ENCODE assay signal across 13 cellular contexts in the genomic region with DNA sequence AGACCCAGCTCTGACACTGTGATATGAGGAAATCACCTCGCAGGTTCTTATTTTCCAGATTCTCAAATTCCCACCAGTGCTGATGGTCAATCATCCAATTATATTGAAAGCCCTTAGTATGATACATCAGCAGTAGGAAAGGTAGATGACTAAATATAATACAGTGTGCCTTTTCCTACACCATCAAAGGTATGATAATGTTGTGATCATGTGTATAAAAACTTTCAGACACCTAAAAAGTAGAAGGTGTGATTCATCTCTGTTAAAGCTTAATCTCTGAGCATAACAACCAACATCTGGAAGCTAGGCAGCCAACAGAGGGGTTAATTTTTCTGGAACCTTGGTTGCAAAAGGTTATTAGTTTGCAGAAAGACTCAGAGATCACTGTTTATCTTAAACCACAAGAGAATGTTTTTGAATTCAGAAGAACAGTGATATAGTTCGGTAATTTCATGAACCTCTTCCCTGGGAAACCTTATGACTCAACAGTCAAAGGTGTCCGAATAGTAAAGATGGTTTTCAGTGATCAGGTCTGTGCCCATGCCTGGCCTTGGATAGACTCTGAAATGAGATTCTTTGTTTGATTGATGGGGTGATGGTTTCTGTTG.
A peak's percentile ranks its signal among the peaks of the same experiment; 100 is the strongest.
DNase-seq lines count a peak whose midpoint lies in the region; TF ChIP-seq lines count a peak whose summit lies in the region.
"Had no signal": no experiment of that assay in that cellular context is flagged by ENCODE, and none has a peak within 500 bp of the region (broad histone marks: within the 10 kb centered on the region; RNA-seq: fewer than 3 reads in every experiment).

No MANE protein-coding gene starts in this region.

- peaks cover 91% of the 10 kb centered on the region for H3K4me1 Mint-ChIP-seq in activated naive CD4-positive, alpha-beta T cell treated with anti-CD3 and anti-CD28 coated beads for 36 hours (ENCODE audit: low read depth)

- no peaks in the 10 kb centered on the region for H3K9me2 ChIP-seq in PC-9 (ENCODE audit: insufficient read depth)

- H3K36me3 ChIP-seq in PC-9 (ENCODE audit: low read depth) (peaks cover 7% of the 10 kb centered on the region; the same call in 1 of the 2 replicates), fibroblast of lung (ENCODE audit: control insufficient read depth, insufficient read depth, low read length) (no peaks in the 10 kb centered on the region), tibial artery (no peaks in the 10 kb centered on the region)

- H3K4me3 Mint-ChIP-seq in activated naive CD4-positive, alpha-beta T cell treated with anti-CD3 and anti-CD28 coated beads for 36 hours, result no peak overlapping the region
- H3K4me3 Mint-ChIP-seq: central memory CD8-positive, alpha-beta T cell had no signal

- TF ChIP-seq CTCF in PC-9 (conservative IDR thresholded peaks at IDR 0.05) (no peak), fibroblast of lung (conservative IDR thresholded peaks at IDR 0.05 in 1 of 2, IDR thresholded peaks at IDR 0.05 in 1 of 2; ENCODE audit: low read depth in 1 of 2, low read length in 2 of 2) (no peak), tibial artery (IDR thresholded peaks at IDR 0.05) (no peak)

- H3K4me3 ChIP-seq in PC-9, result no peak overlapping the region
- no peak overlapping the region for H3K4me3 ChIP-seq in fibroblast of lung (replicated peaks in 1 of 4; ENCODE audit: control extremely low read depth in 1 of 4, insufficient read depth in 1 of 4, low read depth in 3 of 4, low read length in 4 of 4)
- H3K4me3 ChIP-seq in tibial artery, result no peak overlapping the region

- H3K4me1 ChIP-seq in PC-9 (replicated peaks; ENCODE audit: insufficient read depth) (peaks cover 13% of the 10 kb centered on the region), fibroblast of lung (ENCODE audit: control insufficient read depth, extremely low read depth, insufficient read depth, low read length) (no peaks in the 10 kb centered on the region), tibial artery (peaks cover 0 to 97% (median 51%) of the 10 kb centered on the region in 4 donors)

- H3K79me2 ChIP-seq in PC-9 (ENCODE audit: low read depth), result peaks cover 14% of the 10 kb centered on the region
- H3K79me2 ChIP-seq in fibroblast of lung (ENCODE audit: control insufficient read depth, insufficient read depth, low read length), result no peaks in the 10 kb centered on the region

- H3K27ac Mint-ChIP-seq in activated naive CD4-positive, alpha-beta T cell treated with anti-CD3 and anti-CD28 coated beads for 36 hours, result peak overlapping the region; percentile 85

- H3F3A ChIP-seq in PC-9 (ENCODE audit: insufficient read depth, low read depth), result peaks cover 12% of the 10 kb centered on the region; the same call in 1 of the 2 replicates

- H4K20me1 ChIP-seq in PC-9 (ENCODE audit: insufficient read depth), result 0 out of 2 replicates have a peak, but pooled peaks cover 3% of the 10 kb centered on the region
- no peaks in the 10 kb centered on the region for H4K20me1 ChIP-seq in fibroblast of lung (ENCODE audit: control insufficient read depth, extremely low read depth, insufficient read depth, low read length)

- H3K27ac ChIP-seq in PC-9, result peak overlapping the region; percentile 54
- no peak overlapping the region for H3K27ac ChIP-seq in fibroblast of lung (ENCODE audit: insufficient read depth, low read length)
- peak overlapping the region; percentile 28 to 81 for H3K27ac ChIP-seq in tibial artery
- H3K27ac ChIP-seq: KMS-11 had no signal

- peaks cover 4% of the 10 kb centered on the region; the same call in 1 of the 2 replicates for H3K9me3 ChIP-seq in PC-9 (ENCODE audit: insufficient read depth, low read depth)
- H3K9me3 ChIP-seq in fibroblast of lung (ENCODE audit: control insufficient read depth, insufficient read depth, low read depth, low read length), result no peaks in the 10 kb centered on the region
- no peaks in the 10 kb centered on the region for H3K9me3 ChIP-seq in tibial artery

- intact Hi-C loops in activated naive CD4-positive, alpha-beta T cell treated with anti-CD3 and anti-CD28 coated beads for 36 hours (cut with micrococcal nuclease), result loop anchor here (1.0 to 5.0 kb wide), 5 partner anchors 8 to 1160 kb away; a partner anchor contains a TSS
- intact Hi-C loops in PC-9 (cut with micrococcal nuclease; ENCODE audit: unreplicated experiment) (no loop called here), tibial artery (cut with DNase I; ENCODE audit: low total_unique reads) (no loop called here)

- H3K27me3 Mint-ChIP-seq in activated naive CD4-positive, alpha-beta T cell treated with anti-CD3 and anti-CD28 coated beads for 36 hours (ENCODE audit: low read depth), result no peaks in the 10 kb centered on the region
- H3K27me3 Mint-ChIP-seq: central memory CD8-positive, alpha-beta T cell had no signal

- peak; percentile 45 for DNase-seq in activated naive CD4-positive, alpha-beta T cell treated with anti-CD3 and anti-CD28 coated beads for 36 hours
- DNase-seq in activated naive CD4-positive, alpha-beta T cell (lab: John Stamatoyannopoulos, UW), result no peak
- peak in 1 of 2 experiments; percentile 61 for DNase-seq in PC-9
- DNase-seq in fibroblast of lung (ENCODE audit: low read depth in 2 of 2), result peak; percentile 14 to 80
- DNase-seq in tibial artery, result no peak
- no peak for DNase-seq in NCI-H2107 treated with DMSO at 0.1 percent for 48 hours (lab: John Stamatoyannopoulos, UW; ENCODE audit: unreplicated experiment)
- no peak for DNase-seq in activated gamma-delta T cell treated with Interleukin-2 at 50 U/mL for 16 hours
- no peak for DNase-seq in AG20443 (ENCODE audit: low spot score)
- DNase-seq: activated CD8-positive, alpha-beta memory T cell treated with anti-CD3 and anti-CD28 coated beads, Interleukin-2, amount 50 U/mL, for 48 hours; NCI-H2081 treated with DMSO at 0.1 percent for 48 hours; occipital lobe had no signal

- POLR2A ChIA-PET in PC-9 (lab: Charles Lee; ENCODE audit: unreplicated experiment), result no interaction called here

- H3K27me3 ChIP-seq in PC-9 (ENCODE audit: insufficient read depth, low read depth) (no peaks in the 10 kb centered on the region), fibroblast of lung (ENCODE audit: control insufficient read depth, insufficient read depth, low read length) (no peaks in the 10 kb centered on the region), tibial artery (no peaks in the 10 kb centered on the region)

- CTCF ChIA-PET in activated naive CD4-positive, alpha-beta T cell treated with anti-CD3 and anti-CD28 coated beads for 36 hours (lab: Charles Lee), result interaction anchor here (0.7 to 1.8 kb wide), 6 partner anchors 8 to 261 kb away, joined by 3 to 5 read pairs (median 4); no protein-coding TSS in a partner anchor
- CTCF ChIA-PET in PC-9 (lab: Charles Lee), result no interaction called here

- peaks cover 18% of the 10 kb centered on the region for H3K36me3 Mint-ChIP-seq in activated naive CD4-positive, alpha-beta T cell treated with anti-CD3 and anti-CD28 coated beads for 36 hours (ENCODE audit: low read depth)

- H3K4me2 ChIP-seq in PC-9, result no peak overlapping the region
- no peak overlapping the region for H3K4me2 ChIP-seq in fibroblast of lung (ENCODE audit: extremely low read depth, insufficient read depth, low read length)
- H3K4me2 ChIP-seq: KMS-11 had no signal

- no peaks in the 10 kb centered on the region for H3K9me3 Mint-ChIP-seq in activated naive CD4-positive, alpha-beta T cell treated with anti-CD3 and anti-CD28 coated beads for 36 hours
- H3K9me3 Mint-ChIP-seq: central memory CD8-positive, alpha-beta T cell had no signal

- no peak overlapping the region for H3K9ac ChIP-seq in fibroblast of lung (ENCODE audit: insufficient read depth, low read length)
- H3K9ac ChIP-seq: KMS-11 had no signal

- BruUV-seq in PC-9 (replicated peaks; lab: Mats Ljungman, UMichigan), result no TSS peak

- no peak overlapping the region for H2AFZ ChIP-seq in PC-9
- H2AFZ ChIP-seq in fibroblast of lung (ENCODE audit: low read length), result no peak overlapping the region

Comparison
In these comparisons a context has a peak if more than half of its experiments do, and no peak if none do; other contexts are left out.
1. DNase-seq: peak in activated naive CD4-positive, alpha-beta T cell treated with anti-CD3 and anti-CD28 coated beads for 36 hours (single experiment) and fibroblast of lung (2 of 2); none in activated naive CD4-positive, alpha-beta T cell (0 of 4), tibial artery (0 of 2), NCI-H2107 treated with DMSO at 0.1 percent for 48 hours (single experiment), activated gamma-delta T cell treated with Interleukin-2 at 50 U/mL for 16 hours (single experiment) and AG20443 (single experiment).